Comparison of ENCODE assay signal across 7 cellular contexts in the genomic region with DNA sequence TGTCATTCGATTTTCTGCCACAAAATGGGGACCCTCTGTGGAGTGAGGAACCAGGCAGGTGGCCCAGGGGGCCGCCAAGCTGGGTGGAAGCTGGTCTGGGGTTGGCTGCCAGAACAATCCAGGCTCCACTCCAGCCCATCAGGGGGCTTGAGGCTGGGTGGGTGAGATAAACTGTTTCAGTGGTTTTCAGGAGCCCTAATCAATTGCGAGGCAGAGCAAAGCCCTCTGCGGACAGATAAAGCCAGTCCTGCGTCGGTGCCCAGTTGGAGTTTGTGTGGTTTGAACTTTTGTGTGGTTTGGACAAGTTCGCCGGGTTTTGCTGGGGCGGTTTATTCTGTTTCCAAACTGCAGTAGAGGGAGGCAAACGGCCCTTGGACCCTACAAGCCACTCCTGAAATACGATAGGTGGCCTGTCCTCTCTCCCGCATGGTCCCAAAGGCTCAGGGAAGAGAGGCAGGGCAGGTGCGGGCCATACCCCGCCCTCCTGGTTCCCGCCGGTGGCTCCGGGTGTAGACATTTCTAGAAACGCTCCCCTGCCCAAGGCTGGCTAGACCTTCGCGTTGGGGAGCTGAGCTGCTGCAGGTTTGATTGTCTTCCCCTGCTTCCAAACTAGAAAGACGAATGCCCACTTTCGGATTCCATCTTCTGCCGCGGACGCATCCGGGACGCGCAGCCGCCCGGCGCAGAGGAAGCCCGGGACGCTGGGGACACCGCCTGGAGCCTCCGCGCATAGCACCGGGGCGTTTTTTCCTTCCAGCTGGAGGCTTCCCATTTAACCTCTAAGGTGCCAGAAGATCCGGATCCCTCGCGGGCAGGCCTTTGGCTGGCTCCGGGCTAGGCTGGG.
DNase-seq lines count a peak whose midpoint lies in the region; ATAC-seq, FAIRE-seq and TF ChIP-seq lines count a peak whose summit lies in the region.

No MANE protein-coding gene starts in this region.

- H2AFZ ChIP-seq in K562 (ENCODE audit: low read depth, low read length), result peak overlapping the region; percentile 92

- intact Hi-C loops in K562 (cut with micrococcal nuclease), result loop anchor here (2.0 to 10.0 kb wide), 3 partner anchors 94 to 452 kb away; no protein-coding TSS in a partner anchor
- intact Hi-C loops in sigmoid colon (cut with DNase I), result loop anchor here (2.0 to 10.0 kb wide), 6 partner anchors 90 to 536 kb away; a partner anchor contains a TSS

- WGBS in K562 (ENCODE audit: insufficient coverage, low coverage, missing lambda C conversion rate), result under 1% methylated on average over 35 of the region's 42 CpGs
- no CpG with 5 or more reads among the region's 42 CpGs for WGBS in iPS DF 6.9 (ENCODE audit: insufficient coverage, insufficient read length)
- WGBS in sigmoid colon, 2 donors, result 5 to 7% methylated on average over 42 of the region's 42 CpGs

- H3K4me3 ChIP-seq in K562 (peak overlapping the region; percentile 34), iPS DF 6.9 (ENCODE audit: low read length) (peak overlapping the region; percentile 34; the same call in 1 of the 2 replicates), sigmoid colon (peak overlapping the region; percentile 22 to 50 (median 46))

- CTCF ChIA-PET in K562 (lab: Yijun Ruan, JAX; ENCODE audit: low intra/inter-chr PET ratio), result interaction anchor here (0.9 kb wide), 1 partner anchor 98 kb away, joined by 3 read pairs; no protein-coding TSS in a partner anchor

- H3K4me1 ChIP-seq in K562 (replicated peaks in 1 of 2; ENCODE audit: control insufficient read depth in 2 of 2, insufficient read depth in 2 of 2, low read length in 2 of 2), result peaks cover 17 to 32% of the 10 kb centered on the region in 2 experiments; a peak in 4 of 5 replicates
- 0 out of 2 replicates have a peak, but pooled peaks cover 3% of the 10 kb centered on the region for H3K4me1 ChIP-seq in iPS DF 6.9 (ENCODE audit: control insufficient read depth, insufficient read depth, low read length)
- H3K4me1 ChIP-seq in sigmoid colon, result peaks cover 0 to 15% (median 4%) of the 10 kb centered on the region in 4 donors

- H3K9me3 Mint-ChIP-seq in T-helper 2 cell treated with Interferon-gamma antibody and Interleukin-4, amounts not matched to agents 5 μg/mL and 100 μg/mL, for 36 hours, result no peaks in the 10 kb centered on the region

- POLR2A ChIA-PET in K562 (lab: Yijun Ruan, JAX), result interaction anchor here (0.6 to 0.9 kb wide), 3 partner anchors 100 to 265 kb away, joined by 4 to 6 read pairs (median 4); no protein-coding TSS in a partner anchor

- no peaks in the 10 kb centered on the region for H3K9me1 ChIP-seq in K562 (ENCODE audit: control insufficient read depth, insufficient read depth, low read length)

- in situ Hi-C loops in GM13976 (cut with MboI; ENCODE audit: low sequenced_read_pairs, unreplicated experiment), result no loop called here
- in situ Hi-C loops in K562 (cut with MboI), result loop anchor here (5.0 to 10.0 kb wide), 2 partner anchors 94 to 162 kb away; no protein-coding TSS in a partner anchor

- no peaks in the 10 kb centered on the region for H3K9me3 ChIP-seq in K562 (replicated peaks; ENCODE audit: control insufficient read depth, insufficient read depth, low read depth, low read length)
- H3K9me3 ChIP-seq in iPS DF 6.9 (ENCODE audit: control insufficient read depth, insufficient read depth, low read length), result no peaks in the 10 kb centered on the region
- H3K9me3 ChIP-seq in sigmoid colon, result no peaks in the 10 kb centered on the region

- H4K20me1 ChIP-seq in K562 (replicated peaks; ENCODE audit: control insufficient read depth, insufficient read depth, low read length), result no peaks in the 10 kb centered on the region

- no TSS peak for BruUV-seq in K562 (replicated peaks; lab: Mats Ljungman, UMichigan)

- H3K79me2 ChIP-seq in K562 (ENCODE audit: control insufficient read depth, insufficient read depth, low read length), result no peaks in the 10 kb centered on the region

- H3K36me3 ChIP-seq in K562 (ENCODE audit: control insufficient read depth, insufficient read depth, low read length), result no peaks in the 10 kb centered on the region
- H3K36me3 ChIP-seq in iPS DF 6.9 (ENCODE audit: control insufficient read depth, insufficient read depth, low read length), result no peaks in the 10 kb centered on the region
- H3K36me3 ChIP-seq in sigmoid colon, result no peaks in the 10 kb centered on the region

- DNase-seq in GM13976 (ENCODE audit: low spot score) (peak; percentile 77), NCI-H1092 (lab: John Stamatoyannopoulos, UW) (peak; percentile 61), K562 (ENCODE audit: extremely low read depth in 1 of 4, low spot score in 3 of 4) (peak; percentile 68 to 77 (median 72)), iPS DF 6.9 (ENCODE audit: low read depth, low spot score) (no peak), sigmoid colon (peak; percentile 83)
- peak; percentile 27 for DNase-seq in T-helper 2 cell treated with Interferon-gamma antibody and Interleukin-4, amounts not matched to agents 5 μg/mL and 100 μg/mL, for 36 hours (ENCODE audit: low spot score)

- peak; percentile 86 for FAIRE-seq in K562 (lab: Jason Lieb, UNC)

- peak; percentile 82 to 84 for TF ChIP-seq RAD21 in K562 (CRISPR knock-in tag; conservative IDR thresholded peaks at IDR 0.05 in 1 of 2, IDR thresholded peaks at IDR 0.05 in 1 of 2)

- H3K36me3 Mint-ChIP-seq in T-helper 2 cell treated with Interferon-gamma antibody and Interleukin-4, amounts not matched to agents 5 μg/mL and 100 μg/mL, for 36 hours (ENCODE audit: low read depth), result no peaks in the 10 kb centered on the region

- TF ChIP-seq EP300 in K562 (IDR thresholded peaks at IDR 0.05; ENCODE audit: low read length) (peak; percentile 48; the same call in 1 of the 2 replicates), sigmoid colon (IDR thresholded peaks at IDR 0.05) (no peak)

- peak overlapping the region; percentile 62 to 89 for H3K9ac ChIP-seq in K562 (ENCODE audit: insufficient read depth in 1 of 2, low read depth in 2 of 2, low read length in 2 of 2)

- H3K4me2 ChIP-seq in K562 (ENCODE audit: insufficient read depth, low read length), result peak overlapping the region; percentile 85

- no peaks in the 10 kb centered on the region for H3K27me3 Mint-ChIP-seq in T-helper 2 cell treated with Interferon-gamma antibody and Interleukin-4, amounts not matched to agents 5 μg/mL and 100 μg/mL, for 36 hours (ENCODE audit: low read depth)

- H3K27ac Mint-ChIP-seq in T-helper 2 cell treated with Interferon-gamma antibody and Interleukin-4, amounts not matched to agents 5 μg/mL and 100 μg/mL, for 36 hours, result no peak overlapping the region

- TF ChIP-seq CTCF in GM13976 (IDR thresholded peaks at IDR 0.05; ENCODE audit: borderline replicate concordance, control extremely low read depth, extremely low read depth, insufficient read depth, missing control alignments), result peak; percentile 23
- TF ChIP-seq CTCF in K562 (IDR thresholded peaks at IDR 0.05 in 2 of 3, conservative IDR thresholded peaks at IDR 0.05 in 1 of 3; ENCODE audit: insufficient read depth in 2 of 3, low read depth in 1 of 3, low read length in 3 of 3), result peak; percentile 75 to 82 (median 75)
- TF ChIP-seq CTCF in sigmoid colon (IDR thresholded peaks at IDR 0.05), result peak in 3 of 4 experiments; percentile 52 to 60 (median 55)

- H3K4me3 Mint-ChIP-seq in T-helper 2 cell treated with Interferon-gamma antibody and Interleukin-4, amounts not matched to agents 5 μg/mL and 100 μg/mL, for 36 hours, result peak overlapping the region; percentile 71

- TF ChIP-seq POLR2A in K562 (conservative IDR thresholded peaks at IDR 0.05) (no peak), sigmoid colon (IDR thresholded peaks at IDR 0.05) (no peak)

- H3K27ac ChIP-seq in K562 (ENCODE audit: extremely low read depth, low read depth, low read length) (peak overlapping the region; percentile 57; the same call in 2 of the 3 replicates), iPS DF 6.9 (ENCODE audit: low read length) (no peak overlapping the region), sigmoid colon (peak overlapping the region; percentile 47 to 74 (median 67))

- peaks cover 5% of the 10 kb centered on the region for H3K4me1 Mint-ChIP-seq in T-helper 2 cell treated with Interferon-gamma antibody and Interleukin-4, amounts not matched to agents 5 μg/mL and 100 μg/mL, for 36 hours (ENCODE audit: low read depth)

- H3K27me3 ChIP-seq in K562 (ENCODE audit: control insufficient read depth in 2 of 2, insufficient read depth in 2 of 2, low read length in 2 of 2), result no peaks in the 10 kb centered on the region
- no peaks in the 10 kb centered on the region for H3K27me3 ChIP-seq in iPS DF 6.9 (ENCODE audit: control insufficient read depth, insufficient read depth, low read length)
- peaks cover 0 to 3% (median 0%) of the 10 kb centered on the region in 3 donors for H3K27me3 ChIP-seq in sigmoid colon

- ATAC-seq in K562 (peak; percentile 92), GM21825 (IDR thresholded peaks at IDR 0.05; ENCODE audit: unreplicated experiment) (no peak)

TF ChIP-seq in K562, 482 proteins besides CTCF, POLR2A, EP300 and RAD21 (continues in another document):
- TF ChIP-seq SMC3 (conservative IDR thresholded peaks at IDR 0.05; ENCODE audit: insufficient read depth, low read depth, low read length) (peak; percentile 78), MAZ (CRISPR knock-in tag; conservative IDR thresholded peaks at IDR 0.05 in 1 of 2, IDR thresholded peaks at IDR 0.05 in 1 of 2) (no peak), ZNF324 (CRISPR knock-in tag; IDR thresholded peaks at IDR 0.05) (no peak), RCOR1 (IDR thresholded peaks at IDR 0.05; ENCODE audit: borderline replicate concordance in 1 of 2, low read depth in 2 of 2, low read length in 2 of 2) (peak in 1 of 2 experiments; percentile 49; a peak in 3 of 4 replicates), ZNF778 (CRISPR knock-in tag; IDR thresholded peaks at IDR 0.05) (no peak), DMBX1 (CRISPR knock-in tag; IDR thresholded peaks at IDR 0.05; ENCODE audit: borderline replicate concordance) (0 out of 2 replicates have a peak, but pooled peaks have one; percentile 1)
- TF ChIP-seq, protein P1, sequence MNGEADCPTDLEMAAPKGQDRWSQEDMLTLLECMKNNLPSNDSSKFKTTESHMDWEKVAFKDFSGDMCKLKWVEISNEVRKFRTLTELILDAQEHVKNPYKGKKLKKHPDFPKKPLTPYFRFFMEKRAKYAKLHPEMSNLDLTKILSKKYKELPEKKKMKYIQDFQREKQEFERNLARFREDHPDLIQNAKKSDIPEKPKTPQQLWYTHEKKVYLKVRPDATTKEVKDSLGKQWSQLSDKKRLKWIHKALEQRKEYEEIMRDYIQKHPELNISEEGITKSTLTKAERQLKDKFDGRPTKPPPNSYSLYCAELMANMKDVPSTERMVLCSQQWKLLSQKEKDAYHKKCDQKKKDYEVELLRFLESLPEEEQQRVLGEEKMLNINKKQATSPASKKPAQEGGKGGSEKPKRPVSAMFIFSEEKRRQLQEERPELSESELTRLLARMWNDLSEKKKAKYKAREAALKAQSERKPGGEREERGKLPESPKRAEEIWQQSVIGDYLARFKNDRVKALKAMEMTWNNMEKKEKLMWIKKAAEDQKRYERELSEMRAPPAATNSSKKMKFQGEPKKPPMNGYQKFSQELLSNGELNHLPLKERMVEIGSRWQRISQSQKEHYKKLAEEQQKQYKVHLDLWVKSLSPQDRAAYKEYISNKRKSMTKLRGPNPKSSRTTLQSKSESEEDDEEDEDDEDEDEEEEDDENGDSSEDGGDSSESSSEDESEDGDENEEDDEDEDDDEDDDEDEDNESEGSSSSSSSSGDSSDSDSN (IDR thresholded peaks at IDR 0.05; ENCODE audit: borderline replicate concordance in 1 of 2, low read depth in 2 of 2, low read length in 2 of 2), result 0 out of 4 replicates have a peak, but pooled peaks of 1 of the 2 experiments have one; percentile 54

Comparison
In these comparisons a context has a peak if more than half of its experiments do, and no peak if none do; other contexts are left out.
1. CTCF ChIP-seq: peak in every context shown above with its lines; median percentile 75 in K562; 55 in sigmoid colon; 23 in GM13976.